In genomic region chr13:112641456-112641855, GRCh38 we compare ENCODE assay signal across 17 cellular contexts. TPM values are rescaled to one million over a fixed set of nuclear protein-coding genes. Genes with fewer than 3 reads are reported as not detected.
DNase-seq lines count a peak whose midpoint lies in the region; ATAC-seq and TF ChIP-seq lines count a peak whose summit lies in the region.
"Had no signal": no experiment of that assay in that cellular context is flagged by ENCODE, and none has a peak within 500 bp of the region (broad histone marks: within the 10 kb centered on the region; RNA-seq: fewer than 3 reads in every experiment).

No MANE protein-coding gene starts in this region.

- no peak overlapping the region; the same call in 1 of the 2 replicates for H2AFZ ChIP-seq in Loucy (ENCODE audit: low read length)
- H2AFZ ChIP-seq: GM23248 had no signal

- POLR2A ChIA-PET in activated CD4-positive, alpha-beta memory T cell treated with anti-CD3 and anti-CD28 coated beads for 36 hours (lab: Charles Lee), result no interaction called here

- DNase-seq in islet precursor cell, result peak; percentile 37
- peak; percentile 21 for DNase-seq in spleen
- no peak for DNase-seq in activated CD4-positive, alpha-beta memory T cell treated with anti-CD3 and anti-CD28 coated beads for 36 hours
- DNase-seq in A172 (ENCODE audit: low spot score), result no peak
- DNase-seq: DMS153, HCEC 1CT, NCI-H1105 treated with DMSO at 0.1 percent for 48 hours, NCI-H2029, NCI-H446 had no signal

- H3K36me3 Mint-ChIP-seq in activated CD4-positive, alpha-beta memory T cell treated with anti-CD3 and anti-CD28 coated beads for 36 hours, result no peaks in the 10 kb centered on the region
- H3K36me3 Mint-ChIP-seq: CD4-positive, CD25-positive, alpha-beta regulatory T cell had no signal

- H3K27me3 ChIP-seq in BLaER1 treated with 17β-estradiol and CSF1 and Interleukin-3, amounts not matched to agents 10 nM and 100 nM, result peaks cover 0 to 3% (median 0%) of the 10 kb centered on the region in 11 experiments; a peak in 1 of 22 replicates
- no peaks in the 10 kb centered on the region for H3K27me3 ChIP-seq in Loucy (ENCODE audit: insufficient read depth, low read length, poor library complexity, severe bottlenecking)
- H3K27me3 ChIP-seq in spleen (replicated peaks in 1 of 7), result peaks cover 0 to 59% (median 17%) of the 10 kb centered on the region in 7 donors

- H3K4me2 ChIP-seq in BLaER1 treated with 17β-estradiol and CSF1 and Interleukin-3, amounts not matched to agents 10 nM and 100 nM, result peak overlapping the region; percentile 67 to 89 (median 77)
- H3K4me2 ChIP-seq in Loucy (ENCODE audit: low read depth, low read length, poor library complexity, severe bottlenecking), result peak overlapping the region; percentile 16

- no peak for TF ChIP-seq POLR2A in spleen (IDR thresholded peaks at IDR 0.05)

- peaks cover 22% of the 10 kb centered on the region for H3K27me3 Mint-ChIP-seq in activated CD4-positive, alpha-beta memory T cell treated with anti-CD3 and anti-CD28 coated beads for 36 hours

- H3K27ac ChIP-seq in BLaER1 treated with 17β-estradiol and CSF1 and Interleukin-3, amounts not matched to agents 10 nM and 100 nM, result peak overlapping the region in 3 of 11 experiments; percentile 59 to 63 (median 62); a peak in 7 of 22 replicates
- no peak overlapping the region for H3K27ac ChIP-seq in spleen
- H3K27ac ChIP-seq: GM23248, RWPE1 had no signal

- H4K20me1 ChIP-seq in BLaER1 treated with 17β-estradiol and CSF1 and Interleukin-3, amounts not matched to agents 10 nM and 100 nM, result no peaks in the 10 kb centered on the region; a peak in 1 of 22 replicates
- H4K20me1 ChIP-seq in Loucy (ENCODE audit: insufficient read depth, low read length, poor library complexity, severe bottlenecking), result no peaks in the 10 kb centered on the region

- H3K4me3 Mint-ChIP-seq in activated CD4-positive, alpha-beta memory T cell treated with anti-CD3 and anti-CD28 coated beads for 36 hours, result no peak overlapping the region

- H3F3A ChIP-seq in Loucy (ENCODE audit: low read depth), result no peaks in the 10 kb centered on the region

- no peak for TF ChIP-seq CTCF in Loucy (conservative IDR thresholded peaks at IDR 0.05; ENCODE audit: low read length)
- no peak for TF ChIP-seq CTCF in spleen (IDR thresholded peaks at IDR 0.05 in 8 of 11, conservative IDR thresholded peaks at IDR 0.05 in 3 of 11)

- H3K4me1 ChIP-seq in BLaER1 treated with 17β-estradiol and CSF1 and Interleukin-3, amounts not matched to agents 10 nM and 100 nM, result peaks cover 19 to 70% (median 50%) of the 10 kb centered on the region in 10 experiments
- peaks cover 9% of the 10 kb centered on the region for H3K4me1 ChIP-seq in Loucy (ENCODE audit: insufficient read depth, low read length, poor library complexity, severe bottlenecking)
- H3K4me1 ChIP-seq in spleen, result peaks cover 0 to 16% (median 8%) of the 10 kb centered on the region in 6 donors

- ATAC-seq in GM21529 (IDR thresholded peaks at IDR 0.05; ENCODE audit: unreplicated experiment), result no peak

- H3K36me3 ChIP-seq in BLaER1 treated with 17β-estradiol and CSF1 and Interleukin-3, amounts not matched to agents 10 nM and 100 nM, result no peaks in the 10 kb centered on the region
- H3K36me3 ChIP-seq in Loucy (ENCODE audit: insufficient read depth, low read length) (no peaks in the 10 kb centered on the region), spleen (no peaks in the 10 kb centered on the region)
- H3K36me3 ChIP-seq: BE2C, MG63 had no signal

- peaks cover 5% of the 10 kb centered on the region for H3K4me1 Mint-ChIP-seq in activated CD4-positive, alpha-beta memory T cell treated with anti-CD3 and anti-CD28 coated beads for 36 hours (ENCODE audit: low read depth)

- WGBS in spleen, 5 donors, result 83 to 90% (median 84%) methylated on average over 11 of the region's 11 CpGs

- no peaks in the 10 kb centered on the region for H3K79me2 ChIP-seq in Loucy (ENCODE audit: insufficient read depth, low read length)

- H3K27ac Mint-ChIP-seq in activated CD4-positive, alpha-beta memory T cell treated with anti-CD3 and anti-CD28 coated beads for 36 hours, result no peak overlapping the region

- H3K9ac ChIP-seq in BLaER1 treated with 17β-estradiol and CSF1 and Interleukin-3, amounts not matched to agents 10 nM and 100 nM, result peak overlapping the region in 3 of 11 experiments; percentile 24 to 42 (median 41); a peak in 3 of 22 replicates
- H3K9ac ChIP-seq in Loucy (ENCODE audit: low read depth, low read length, poor library complexity, severe bottlenecking), result no peak overlapping the region
- H3K9ac ChIP-seq: GM23248 had no signal

- no peaks in the 10 kb centered on the region for H3K9me2 ChIP-seq in Loucy (replicated peaks; ENCODE audit: low read depth, low read length)

- H3K9me3 Mint-ChIP-seq in activated CD4-positive, alpha-beta memory T cell treated with anti-CD3 and anti-CD28 coated beads for 36 hours, result no peaks in the 10 kb centered on the region
- H3K9me3 Mint-ChIP-seq: CD4-positive, CD25-positive, alpha-beta regulatory T cell had no signal

- H3K9me3 ChIP-seq in BLaER1 treated with 17β-estradiol and CSF1 and Interleukin-3, amounts not matched to agents 10 nM and 100 nM (replicated peaks in 1 of 11), result no peaks in the 10 kb centered on the region
- H3K9me3 ChIP-seq in Loucy (ENCODE audit: insufficient read depth, low read depth, low read length) (no peaks in the 10 kb centered on the region), spleen (no peaks in the 10 kb centered on the region)
- H3K9me3 ChIP-seq: BE2C, MG63 had no signal

- CTCF ChIA-PET in activated CD4-positive, alpha-beta memory T cell treated with anti-CD3 and anti-CD28 coated beads for 36 hours (lab: Charles Lee), result interaction anchor here (1.0 to 4.0 kb wide), 5 partner anchors 12 to 233 kb away, joined by 3 to 40 read pairs (median 5); no protein-coding TSS in a partner anchor

- no peak overlapping the region; a peak in 1 of 20 replicates for H3K4me3 ChIP-seq in BLaER1 treated with 17β-estradiol and CSF1 and Interleukin-3, amounts not matched to agents 10 nM and 100 nM
- no peak overlapping the region for H3K4me3 ChIP-seq in Loucy (ENCODE audit: low read length, poor library complexity, severe bottlenecking)
- no peak overlapping the region for H3K4me3 ChIP-seq in spleen
- H3K4me3 ChIP-seq: GM23248, MG63 had no signal

- intact Hi-C loops in spleen (cut with DNase I; ENCODE audit: low total_unique reads), result loop anchor here (5.0 kb wide), 1 partner anchor 236 kb away; no protein-coding TSS in a partner anchor
- intact Hi-C loops in activated CD4-positive, alpha-beta memory T cell treated with anti-CD3 and anti-CD28 coated beads for 36 hours (cut with micrococcal nuclease), result loop anchor here (2.0 kb wide), 1 partner anchor 47 kb away; no protein-coding TSS in a partner anchor

RNA-seq across cellular contexts. Expression of gene ATP11A, which starts 48.4 kb away (rescaled TPM):
- 10 to 100 TPM; 57.3 to 91.3 (median 65.0) TPM for total RNA-seq in spleen
- 1 to 10 TPM; 2.7 to 5.5 (median 3.0) TPM for polyA plus RNA-seq in spleen
- 10 to 100 TPM; 36.6 to 38.7 TPM for total RNA-seq in activated CD4-positive, alpha-beta memory T cell treated with anti-CD3 and anti-CD28 coated beads for 36 hours
- 6.6 and 8.8 TPM in 2 replicates for total RNA-seq in A172 (2014; rRNA removed; shearing (Covaris generic))

RNA-seq across cellular contexts. Expression of gene TUBGCP3, which starts 53.5 kb away (rescaled TPM):
- 10 to 100 TPM; 35.3 to 69.8 (median 55.1) TPM for total RNA-seq in spleen
- polyA plus RNA-seq in spleen, result 10 to 100 TPM in 2 of 3 donors, 1 to 10 TPM in 1; 9.1 to 14.9 (median 11.3) TPM
- total RNA-seq in activated CD4-positive, alpha-beta memory T cell treated with anti-CD3 and anti-CD28 coated beads for 36 hours, result 10 to 100 TPM; 51.7 to 53.7 TPM
- 14.3 and 16.7 TPM in 2 replicates for total RNA-seq in A172 (2014; rRNA removed; shearing (Covaris generic))

Comparison
In these comparisons a context has a peak if more than half of its experiments do, and no peak if none do; other contexts are left out.
1. DNase-seq: peak in islet precursor cell (single experiment) and spleen (single experiment); none in activated CD4-positive, alpha-beta memory T cell treated with anti-CD3 and anti-CD28 coated beads for 36 hours (single experiment) and A172 (single experiment).